16 cellular contexts compared by ENCODE assay signal in the genomic region with DNA sequence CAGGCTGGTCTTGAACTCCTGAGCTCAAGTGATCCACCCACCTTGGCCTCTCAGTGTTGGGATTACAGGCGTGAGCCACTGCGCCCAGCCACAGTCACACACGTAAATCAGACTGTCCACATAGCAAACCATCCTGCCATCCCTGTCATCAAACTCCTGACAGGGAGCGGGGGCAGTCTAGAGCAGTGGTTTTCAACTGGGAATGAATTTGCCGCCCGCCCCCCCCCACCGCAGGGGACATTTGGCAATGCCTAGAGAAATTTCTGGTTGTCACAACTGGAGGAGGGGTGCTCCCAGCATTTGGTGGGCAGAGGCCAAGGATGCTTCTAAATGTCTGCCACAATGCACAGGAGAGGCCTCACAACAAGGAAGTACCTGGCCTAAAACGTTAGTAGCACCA. TPM values are rescaled to one million over a fixed set of nuclear protein-coding genes. Genes with fewer than 3 reads are reported as not detected.
A peak's percentile ranks its signal among the peaks of the same experiment; 100 is the strongest.
DNase-seq lines count a peak whose midpoint lies in the region; ATAC-seq and TF ChIP-seq lines count a peak whose summit lies in the region.
"Had no signal": no experiment of that assay in that cellular context is flagged by ENCODE, and none has a peak within 500 bp of the region (broad histone marks: within the 10 kb centered on the region; RNA-seq: fewer than 3 reads in every experiment).

No MANE protein-coding gene starts in this region.

- H3K27me3 Mint-ChIP-seq in chondrocyte (ENCODE audit: low read depth) (no peaks in the 10 kb centered on the region), naive B cell (no peaks in the 10 kb centered on the region)
- H3K27me3 Mint-ChIP-seq: activated CD4-positive, alpha-beta T cell treated with anti-CD3 and anti-CD28 coated beads for 36 hours had no signal

- H3K27me3 ChIP-seq in GM23248 (replicated peaks; ENCODE audit: insufficient read depth) (no peaks in the 10 kb centered on the region), tibial artery (no peaks in the 10 kb centered on the region)
- H3K27me3 ChIP-seq: right lobe of liver had no signal

- H2AFZ ChIP-seq in GM23248: no peak overlapping the region

- H4K20me1 ChIP-seq in GM23248 (ENCODE audit: insufficient read depth): no peaks in the 10 kb centered on the region

- peaks cover 28% of the 10 kb centered on the region for H3F3A ChIP-seq in GM23248 (ENCODE audit: insufficient read depth)

- H3K9me3 ChIP-seq in GM23248 (ENCODE audit: low read depth) (no peaks in the 10 kb centered on the region), tibial artery (no peaks in the 10 kb centered on the region)
- H3K9me3 ChIP-seq: right lobe of liver had no signal

- H3K36me3 Mint-ChIP-seq in chondrocyte (ENCODE audit: low read depth): peaks cover 28% of the 10 kb centered on the region
- peaks cover 7 to 39% of the 10 kb centered on the region in 2 donors for H3K36me3 Mint-ChIP-seq in naive B cell

- H3K4me2 ChIP-seq in GM23248 (ENCODE audit: unreplicated experiment): peak overlapping the region; percentile 43

- H3K4me1 Mint-ChIP-seq in chondrocyte (ENCODE audit: low read depth): peaks cover 22% of the 10 kb centered on the region
- peaks cover 10 to 23% (median 14%) of the 10 kb centered on the region in 3 donors for H3K4me1 Mint-ChIP-seq in naive B cell

- peak overlapping the region; percentile 73 for H3K27ac ChIP-seq in GM23248
- peak overlapping the region; percentile 86 to 88 for H3K27ac ChIP-seq in tibial artery
- H3K27ac ChIP-seq: right lobe of liver had no signal

- H3K79me2 ChIP-seq in GM23248 (ENCODE audit: insufficient read depth): no peaks in the 10 kb centered on the region

- H3K4me1 ChIP-seq in GM23248 (ENCODE audit: insufficient read depth) (peaks cover 18% of the 10 kb centered on the region), tibial artery (peaks cover 0 to 65% (median 47%) of the 10 kb centered on the region in 4 donors)

- H3K36me3 ChIP-seq in GM23248 (ENCODE audit: low read depth) (no peaks in the 10 kb centered on the region), tibial artery (peaks cover 46 to 70% (median 65%) of the 10 kb centered on the region in 3 donors)

- intact Hi-C loops in tibial artery (cut with DNase I; ENCODE audit: low total_unique reads): loop anchor here (2.0 kb wide), 1 partner anchor 23 kb away; no protein-coding TSS in a partner anchor

- H3K27ac Mint-ChIP-seq in chondrocyte (ENCODE audit: unreplicated experiment): peak overlapping the region; percentile 86
- peak overlapping the region in 5 of 6 donors; percentile 93 to 99 (median 97) for H3K27ac Mint-ChIP-seq in naive B cell

- H3K9me3 Mint-ChIP-seq in chondrocyte (ENCODE audit: low read depth) (no peaks in the 10 kb centered on the region), naive B cell (no peaks in the 10 kb centered on the region)
- H3K9me3 Mint-ChIP-seq: activated naive CD4-positive, alpha-beta T cell treated with anti-CD3 and anti-CD28 coated beads for 36 hours; neural crest cell had no signal

- in situ Hi-C loops in GM23248 (cut with MboI): no loop called here

- no peaks in the 10 kb centered on the region for H3K9me2 ChIP-seq in GM23248 (ENCODE audit: insufficient read depth)

- H3K4me3 Mint-ChIP-seq in chondrocyte (ENCODE audit: unreplicated experiment): no peak overlapping the region
- H3K4me3 Mint-ChIP-seq in naive B cell: no peak overlapping the region
- H3K4me3 Mint-ChIP-seq: activated CD4-positive, alpha-beta T cell treated with anti-CD3 and anti-CD28 coated beads for 36 hours; activated naive CD4-positive, alpha-beta T cell treated with anti-CD3 and anti-CD28 coated beads for 36 hours; neural crest cell had no signal

- no peak overlapping the region for H3K4me3 ChIP-seq in GM23248
- H3K4me3 ChIP-seq in tibial artery: no peak overlapping the region
- H3K4me3 ChIP-seq: right lobe of liver had no signal

- DNase-seq in GM23248 (no peak), chondrocyte (ENCODE audit: low spot score) (peak; percentile 32), naive B cell (no peak), tibial artery (peak in 1 of 2 donors; percentile 85), NCI-H1417 treated with DMSO at 0.1 percent for 48 hours (lab: John Stamatoyannopoulos, UW) (no peak)
- DNase-seq: activated CD4-positive, alpha-beta T cell treated with anti-CD3 and anti-CD28 coated beads for 36 hours; activated CD8-positive, alpha-beta memory T cell treated with anti-CD3 and anti-CD28 coated beads, Interleukin-2, amount 50 U/mL, for 4 hours; activated naive CD4-positive, alpha-beta T cell treated with anti-CD3 and anti-CD28 coated beads for 36 hours; DMS153; NCI-H187 treated with DMSO at 0.1 percent for 48 hours; NCI-H526 treated with DMSO at 0.1 percent for 48 hours; right lobe of liver had no signal

- 59 to 61% methylated on average over 8 of the region's 8 CpGs for WGBS in GM23248 (ENCODE audit: low coverage in 1 of 2, low lambda C conversion rate in 2 of 2, missing lambda C conversion rate in 2 of 2), 2 experiments

- H3K9ac ChIP-seq in GM23248: peak overlapping the region; percentile 39; the same call in 1 of the 2 replicates

- TF ChIP-seq CTCF in chondrocyte (IDR thresholded peaks at IDR 0.05) (no peak), tibial artery (IDR thresholded peaks at IDR 0.05) (peak in 1 of 2 experiments; percentile 8)

- ATAC-seq in naive B cell (ENCODE audit: low read depth in 2 of 2) (no peak), HG03354 (IDR thresholded peaks at IDR 0.05; ENCODE audit: poor library complexity, severe bottlenecking, unreplicated experiment) (no peak), HG03135 (IDR thresholded peaks at IDR 0.05; ENCODE audit: unreplicated experiment) (no peak)
- ATAC-seq: activated CD4-positive, alpha-beta T cell treated with anti-CD3 and anti-CD28 coated beads for 36 hours; left lobe of liver; right lobe of liver had no signal

RNA-seq across cellular contexts. Expression of a gene that starts 24.1 kb away (rescaled TPM):
- total RNA-seq in GM23248 (2014; rRNA removed; shearing (Covaris generic)): 25.7 and 29.1 TPM in 2 replicates
- polyA plus RNA-seq in GM23248 (2016; fragmentation: Nextera tagmentation; extraction: Ambion mirVana) (24.3 and 28.2 TPM in 2 replicates), naive B cell (ENCODE audit: low read depth in 6 of 6) (1 to 10 TPM; 1.7 to 5.1 (median 3.6) TPM)
- total RNA-seq in chondrocyte: 30.5 to 31.7 TPM (median 30.5 TPM) in 3 replicates

RNA-seq across cellular contexts. Expression of a gene that starts 38.8 kb away (rescaled TPM):
- total RNA-seq in GM23248 (2014; rRNA removed; shearing (Covaris generic)): 26.8 and 50.0 TPM in 2 replicates
- polyA plus RNA-seq in GM23248 (2016; fragmentation: Nextera tagmentation; extraction: Ambion mirVana): 27.4 and 30.9 TPM in 2 replicates
- total RNA-seq in chondrocyte: 24.4 to 29.0 TPM (median 27.3 TPM) in 3 replicates
- 10 to 100 TPM in 5 of 6 donors, 1 to 10 TPM in 1; 6.2 to 29.8 (median 16.4) TPM for polyA plus RNA-seq in naive B cell (ENCODE audit: low read depth in 6 of 6)
